Comparison of ENCODE assay signal across 14 cellular contexts in genomic region chr14:70654609-70655008, GRCh38. TPM values are rescaled to one million over a fixed set of nuclear protein-coding genes. Genes with fewer than 3 reads are reported as not detected.
DNase-seq lines count a peak whose midpoint lies in the region; ATAC-seq and TF ChIP-seq lines count a peak whose summit lies in the region.
"Had no signal": no experiment of that assay in that cellular context is flagged by ENCODE, and none has a peak within 500 bp of the region (broad histone marks: within the 10 kb centered on the region; RNA-seq: fewer than 3 reads in every experiment).

No MANE protein-coding gene starts in this region.

- in situ Hi-C loops in ACHN (cut with HindIII; ENCODE audit: low pct_ligation_motif_present, low pct_unique_long_range_greater_than_20kb, low sequenced_read_pairs), result no loop called here

- intact Hi-C loops in CD4-positive, alpha-beta T cell (cut with DNase I, micrococcal nuclease), result loop anchor here in 1 of 2 experiments (1.0 kb wide), 1 partner anchor 12 kb away; no protein-coding TSS in a partner anchor

- no peak overlapping the region for H3K9ac ChIP-seq in endodermal cell (ENCODE audit: extremely low read depth, low read length, poor library complexity, severe bottlenecking)

- peak in 1 of 10 experiments; percentile 5 for DNase-seq in CD4-positive, alpha-beta T cell
- no peak for DNase-seq in effector memory CD8-positive, alpha-beta T cell
- DNase-seq in hypothalamus (lab: John Stamatoyannopoulos, UW), result no peak
- no peak for DNase-seq in ACHN
- DNase-seq in endodermal cell, result no peak
- no peak for DNase-seq in hepatocyte (ENCODE audit: low spot score)
- DNase-seq: NCI-H1105 treated with DMSO at 0.1 percent for 48 hours; stimulated activated CD4-positive, alpha-beta T cell treated with anti-CD3 and anti-CD28 coated beads, Interleukin-2, amount 100 ng/mL, for 48 hours; trophoblast cell had no signal

- H3K36me3 ChIP-seq in KOPT-K1 (ENCODE audit: insufficient read depth, low read length) (no peaks in the 10 kb centered on the region), endodermal cell (ENCODE audit: control insufficient read depth, insufficient read depth, low read length) (peaks cover 25% of the 10 kb centered on the region), hepatocyte (replicated peaks; ENCODE audit: insufficient read depth, low read depth) (no peaks in the 10 kb centered on the region)
- H3K36me3 ChIP-seq: cardiac muscle cell had no signal

- H3K36me3 Mint-ChIP-seq in CD4-positive, alpha-beta T cell (ENCODE audit: low read depth), result peaks cover 47% of the 10 kb centered on the region
- H3K36me3 Mint-ChIP-seq in effector memory CD8-positive, alpha-beta T cell (ENCODE audit: insufficient read depth), result peaks cover 5% of the 10 kb centered on the region
- peaks cover 21% of the 10 kb centered on the region for H3K36me3 Mint-ChIP-seq in endodermal cell (ENCODE audit: low read depth)

- TF ChIP-seq CTCF in CD4-positive, alpha-beta T cell (IDR thresholded peaks at IDR 0.05), result no peak
- TF ChIP-seq CTCF in endodermal cell (conservative IDR thresholded peaks at IDR 0.05) (no peak), hepatocyte (IDR thresholded peaks at IDR 0.05; ENCODE audit: poor library complexity) (no peak)

- H2AFZ ChIP-seq in hepatocyte, result no peak overlapping the region

- H3K4me3 ChIP-seq in endodermal cell (ENCODE audit: low read length) (no peak overlapping the region), hepatocyte (no peak overlapping the region)
- H3K4me3 ChIP-seq: cardiac muscle cell had no signal

- H3K27me3 Mint-ChIP-seq in CD4-positive, alpha-beta T cell, result no peaks in the 10 kb centered on the region
- no peaks in the 10 kb centered on the region for H3K27me3 Mint-ChIP-seq in effector memory CD8-positive, alpha-beta T cell
- no peaks in the 10 kb centered on the region for H3K27me3 Mint-ChIP-seq in endodermal cell (ENCODE audit: insufficient read depth)

- H4K20me1 ChIP-seq in hepatocyte (ENCODE audit: insufficient read depth, poor library complexity, severe bottlenecking), result no peaks in the 10 kb centered on the region

- H3K9me3 Mint-ChIP-seq in CD4-positive, alpha-beta T cell, result no peaks in the 10 kb centered on the region
- H3K9me3 Mint-ChIP-seq in effector memory CD8-positive, alpha-beta T cell, result no peaks in the 10 kb centered on the region
- H3K9me3 Mint-ChIP-seq in endodermal cell, result no peaks in the 10 kb centered on the region
- H3K9me3 Mint-ChIP-seq: nephron had no signal

- no peaks in the 10 kb centered on the region for H3K9me2 ChIP-seq in hepatocyte (replicated peaks; ENCODE audit: insufficient read depth)

- H3K4me2 ChIP-seq in hepatocyte, result no peak overlapping the region

- peak overlapping the region; percentile 94 for H3K27ac ChIP-seq in CD4-positive, alpha-beta T cell (ENCODE audit: low read depth, low read length)
- H3K27ac ChIP-seq in KOPT-K1 (ENCODE audit: low read depth, low read length, poor library complexity, severe bottlenecking), result peak overlapping the region; percentile 91
- H3K27ac ChIP-seq in endodermal cell (ENCODE audit: low read depth, low read length), result no peak overlapping the region
- H3K27ac ChIP-seq in hepatocyte, result no peak overlapping the region
- H3K27ac ChIP-seq: cardiac muscle cell, RWPE1 had no signal

- peak; percentile 3 for ATAC-seq in CD4-positive, alpha-beta T cell (ENCODE audit: poor library complexity)
- peak; percentile 46 for ATAC-seq in GM19035 (IDR thresholded peaks at IDR 0.05; ENCODE audit: unreplicated experiment)
- ATAC-seq in effector memory CD8-positive, alpha-beta T cell (replicated peaks), result peak; percentile 11

- peak overlapping the region; percentile 95 for H3K27ac Mint-ChIP-seq in CD4-positive, alpha-beta T cell
- peak overlapping the region; percentile 94 to 98 for H3K27ac Mint-ChIP-seq in effector memory CD8-positive, alpha-beta T cell
- no peak overlapping the region for H3K27ac Mint-ChIP-seq in endodermal cell

- H3K79me2 ChIP-seq in hepatocyte, result no peaks in the 10 kb centered on the region

- H3K4me1 Mint-ChIP-seq in CD4-positive, alpha-beta T cell (ENCODE audit: low read depth), result peaks cover 92% of the 10 kb centered on the region
- peaks cover 41 to 54% of the 10 kb centered on the region in 2 donors for H3K4me1 Mint-ChIP-seq in effector memory CD8-positive, alpha-beta T cell (ENCODE audit: low read depth in 2 of 2)
- H3K4me1 Mint-ChIP-seq in endodermal cell, result peaks cover 21% of the 10 kb centered on the region

- H3K27me3 ChIP-seq in CD4-positive, alpha-beta T cell (ENCODE audit: control insufficient read depth, insufficient read depth, low read length), result no peaks in the 10 kb centered on the region
- no peaks in the 10 kb centered on the region for H3K27me3 ChIP-seq in endodermal cell (ENCODE audit: control insufficient read depth, insufficient read depth, low read length, poor library complexity, severe bottlenecking)
- no peaks in the 10 kb centered on the region for H3K27me3 ChIP-seq in hepatocyte
- H3K27me3 ChIP-seq: cardiac muscle cell had no signal

- peaks cover 4% of the 10 kb centered on the region for H3K4me1 ChIP-seq in endodermal cell (ENCODE audit: control insufficient read depth, insufficient read depth, low read length)
- no peaks in the 10 kb centered on the region for H3K4me1 ChIP-seq in hepatocyte (ENCODE audit: insufficient read depth)

- WGBS in endodermal cell (ENCODE audit: insufficient coverage in 1 of 2, insufficient read length in 1 of 2), 2 experiments, result 92 to 93% methylated on average over 6 of the region's 6 CpGs
- WGBS in hepatocyte (ENCODE audit: low lambda C conversion rate, missing lambda C conversion rate), result 98% methylated on average over 6 of the region's 6 CpGs

- H3K9me3 ChIP-seq in CD4-positive, alpha-beta T cell (ENCODE audit: control insufficient read depth, low read length), result no peaks in the 10 kb centered on the region
- H3K9me3 ChIP-seq in KOPT-K1 (ENCODE audit: insufficient read depth, low read length, poor library complexity, severe bottlenecking), result no peaks in the 10 kb centered on the region
- no peaks in the 10 kb centered on the region for H3K9me3 ChIP-seq in endodermal cell (ENCODE audit: control insufficient read depth, low read length)
- no peaks in the 10 kb centered on the region for H3K9me3 ChIP-seq in hepatocyte (ENCODE audit: low read depth)

- CTCF ChIA-PET in CD4-positive, alpha-beta T cell (lab: Charles Lee), result interaction anchor here (0.8 to 1.6 kb wide), 4 partner anchors 8 to 32 kb away, joined by 3 to 5 read pairs (median 4); no protein-coding TSS in a partner anchor

- H3K4me3 Mint-ChIP-seq in CD4-positive, alpha-beta T cell, result peak overlapping the region; percentile 80
- H3K4me3 Mint-ChIP-seq in effector memory CD8-positive, alpha-beta T cell, result peak overlapping the region; percentile 83 to 86
- H3K4me3 Mint-ChIP-seq in endodermal cell, result no peak overlapping the region
- H3K4me3 Mint-ChIP-seq: nephron had no signal

- POLR2A ChIA-PET in CD4-positive, alpha-beta T cell (lab: Charles Lee), result interaction anchor here (0.8 to 9.3 kb wide), 3 partner anchors 11 to 253 kb away, joined by 3 to 182 read pairs (median 3); partner anchors contain the start of genes PCNX1 and TTC9

RNA-seq across cellular contexts. Expression of gene TTC9, which starts 12.9 kb away (rescaled TPM):
- 1 to 10 TPM; 6.8 to 7.0 TPM for total RNA-seq in CD4-positive, alpha-beta T cell
- total RNA-seq in endodermal cell (10 to 100 TPM in 1 of 2 donors, 1 to 10 TPM in 1; 9.4 to 11.6 TPM), hepatocyte (2.9 and 3.6 TPM in 2 replicates)
- polyA plus RNA-seq in endodermal cell (2013, experiment 1 of 2), result 7.6 TPM
- 7.8 TPM for polyA plus RNA-seq in endodermal cell (2013, experiment 2 of 2)
- polyA plus RNA-seq in hepatocyte, result 3.1 and 4.9 TPM in 2 replicates

RNA-seq across cellular contexts. Expression of gene MED6, which starts 54.2 kb away (rescaled TPM):
- 10 to 100 TPM; 90.2 to 97.2 TPM for total RNA-seq in CD4-positive, alpha-beta T cell
- total RNA-seq in endodermal cell, result 10 to 100 TPM; 49.1 to 50.7 TPM
- 50.6 TPM for polyA plus RNA-seq in endodermal cell (2013, experiment 1 of 2)
- polyA plus RNA-seq in endodermal cell (2013, experiment 2 of 2), result 44.4 TPM
- total RNA-seq in hepatocyte, result 44.3 and 61.7 TPM in 2 replicates
- 41.1 and 41.7 TPM in 2 replicates for polyA plus RNA-seq in hepatocyte

Comparison
In these comparisons a context has a peak if more than half of its experiments do, and no peak if none do; other contexts are left out.
1. H3K27ac ChIP-seq: peak in CD4-positive, alpha-beta T cell (single experiment) and KOPT-K1 (single experiment); none in endodermal cell (single experiment) and hepatocyte (single experiment).
2. Peak in every context shown above with its lines, with median percentiles within 50 percentile points of each other: ATAC-seq.